In genomic region chr1:43711049-43711448, GRCh38 we compare ENCODE assay signal across 15 cellular contexts. TPM values are rescaled to one million over a fixed set of nuclear protein-coding genes. Genes with fewer than 3 reads are reported as not detected.
DNase-seq lines count a peak whose midpoint lies in the region; ATAC-seq and TF ChIP-seq lines count a peak whose summit lies in the region.
"Had no signal": no experiment of that assay in that cellular context is flagged by ENCODE, and none has a peak within 500 bp of the region (broad histone marks: within the 10 kb centered on the region; RNA-seq: fewer than 3 reads in every experiment).

No MANE protein-coding gene starts in this region.

- intact Hi-C loops in CD14-positive monocyte (cut with micrococcal nuclease), result no loop called here

- H2BK15ac ChIP-seq in mesenchymal stem cell (ENCODE audit: low read depth, poor library complexity, severe bottlenecking), result no peak overlapping the region

- peak overlapping the region; percentile 10 to 34 for H3K18ac ChIP-seq in mesenchymal stem cell (ENCODE audit: low read depth in 1 of 2, low read length in 2 of 2)

- H4K91ac ChIP-seq in mesenchymal stem cell (ENCODE audit: low read length), result no peak overlapping the region

- no peak overlapping the region for H2BK5ac ChIP-seq in mesenchymal stem cell (ENCODE audit: low read depth, low read length, poor library complexity, severe bottlenecking)

- no peak overlapping the region for H2AFZ ChIP-seq in mesenchymal stem cell (ENCODE audit: low read depth, low read length)

- no peak overlapping the region for H3K4me2 ChIP-seq in mesenchymal stem cell (ENCODE audit: low read length, poor library complexity, severe bottlenecking)

- H3K36me3 Mint-ChIP-seq in CD14-positive monocyte, result peaks cover 2 to 6% of the 10 kb centered on the region in 2 donors

- H3K27ac Mint-ChIP-seq in CD14-positive monocyte, result peak overlapping the region; percentile 35 to 86 (median 73)
- H3K27ac Mint-ChIP-seq: progenitor cell of endocrine pancreas had no signal

- no peak overlapping the region for H3K23ac ChIP-seq in mesenchymal stem cell (ENCODE audit: low read length in 2 of 2)

- H2BK12ac ChIP-seq in mesenchymal stem cell (ENCODE audit: low read length in 2 of 2), result no peak overlapping the region

- WGBS in mesenchymal stem cell, result 0% methylated on average over 2 of the region's 2 CpGs

- no peak overlapping the region for H2AK5ac ChIP-seq in mesenchymal stem cell (ENCODE audit: low read length, severe bottlenecking)

- H3K4ac ChIP-seq in mesenchymal stem cell (ENCODE audit: low read depth in 1 of 2, low read length in 2 of 2), result peak overlapping the region in 1 of 2 experiments; percentile 20

- in situ Hi-C loops in astrocyte of the spinal cord (cut with HindIII; ENCODE audit: low sequenced_read_pairs), result no loop called here

- peaks cover 20% of the 10 kb centered on the region for H3K79me1 ChIP-seq in mesenchymal stem cell (replicated peaks; ENCODE audit: low read length, poor library complexity, severe bottlenecking)

- H3K4me1 ChIP-seq in mesenchymal stem cell (ENCODE audit: control insufficient read depth, insufficient read depth, low read depth, low read length), result peaks cover 11% of the 10 kb centered on the region

- no peak for ATAC-seq in GM18867 (IDR thresholded peaks at IDR 0.05; ENCODE audit: unreplicated experiment)
- no peak for ATAC-seq in GM21825 (IDR thresholded peaks at IDR 0.05; ENCODE audit: unreplicated experiment)

- no peak overlapping the region for H2BK120ac ChIP-seq in mesenchymal stem cell (ENCODE audit: low read depth, low read length)

- no peaks in the 10 kb centered on the region for H3K27me3 Mint-ChIP-seq in CD14-positive monocyte (ENCODE audit: low read depth in 3 of 3)
- H3K27me3 Mint-ChIP-seq: CD4-positive, alpha-beta memory T cell; progenitor cell of endocrine pancreas had no signal

- no peaks in the 10 kb centered on the region for H3K9me3 Mint-ChIP-seq in CD14-positive monocyte
- H3K9me3 Mint-ChIP-seq: CD4-positive, alpha-beta memory T cell had no signal

- H3K4me3 Mint-ChIP-seq in CD14-positive monocyte, result no peak overlapping the region

- H4K8ac ChIP-seq in mesenchymal stem cell (ENCODE audit: low read length), result no peak overlapping the region

- DNase-seq in CD14-positive monocyte (ENCODE audit: low spot score) (no peak), MV-4-11 (lab: John Stamatoyannopoulos, UW) (peak; percentile 73), astrocyte of the spinal cord (ENCODE audit: low read depth, low spot score) (peak; percentile 78), mesenchymal stem cell (peak; percentile 96), NCI-H526 treated with DMSO at 0.1 percent for 48 hours (lab: John Stamatoyannopoulos, UW) (no peak), NOMO-1 treated with dmso at 0.1 percent for 144 hours (lab: John Stamatoyannopoulos, UW; ENCODE audit: unreplicated experiment) (no peak)
- DNase-seq: activated CD8-positive, alpha-beta memory T cell treated with anti-CD3 and anti-CD28 coated beads for 24 hours; adrenal gland; CD4-positive, alpha-beta memory T cell; erythroblast; NCI-H2171 treated with DMSO at 0.1 percent for 48 hours had no signal

- H3K14ac ChIP-seq in mesenchymal stem cell (ENCODE audit: low read length in 2 of 2), result no peak overlapping the region

- peaks cover 6 to 7% of the 10 kb centered on the region in 2 experiments for H3K36me3 ChIP-seq in mesenchymal stem cell (ENCODE audit: control insufficient read depth in 1 of 2, insufficient read depth in 2 of 2, low read depth in 1 of 2, low read length in 2 of 2)
- H3K36me3 ChIP-seq: adrenal gland had no signal

- H3K27me3 ChIP-seq in mesenchymal stem cell (ENCODE audit: control insufficient read depth in 1 of 2, insufficient read depth in 1 of 2, low read length in 2 of 2), result no peaks in the 10 kb centered on the region
- H3K27me3 ChIP-seq: adrenal gland had no signal

- H3K27ac ChIP-seq in mesenchymal stem cell (ENCODE audit: low read length, poor library complexity, severe bottlenecking), result peak overlapping the region; percentile 81
- H3K27ac ChIP-seq: SK-N-MC had no signal

- H3K4me3 ChIP-seq in astrocyte of the spinal cord (ENCODE audit: low read depth, low read length), result no peak overlapping the region
- H3K4me3 ChIP-seq in mesenchymal stem cell (ENCODE audit: insufficient read depth in 1 of 2, low read depth in 1 of 2, low read length in 2 of 2), result no peak overlapping the region
- H3K4me3 ChIP-seq: adrenal gland, SK-N-MC had no signal

- peak overlapping the region; percentile 79 for H3K9ac ChIP-seq in mesenchymal stem cell (ENCODE audit: low read length)

- H3K4me1 Mint-ChIP-seq in CD14-positive monocyte, result peaks cover 37% of the 10 kb centered on the region

- TF ChIP-seq CTCF in CD14-positive monocyte (IDR thresholded peaks at IDR 0.05) (no peak), astrocyte of the spinal cord (IDR thresholded peaks at IDR 0.05; ENCODE audit: low read depth, low read length) (no peak)

- no peaks in the 10 kb centered on the region for H3K9me3 ChIP-seq in mesenchymal stem cell (ENCODE audit: control insufficient read depth, low read length)
- H3K9me3 ChIP-seq: adrenal gland had no signal

RNA-seq across cellular contexts. Expression of gene ST3GAL3, which starts 3.7 kb away (rescaled TPM):
- 1 to 10 TPM; 1.6 to 2.1 TPM for polyA plus RNA-seq in CD14-positive monocyte
- 8.2 TPM for polyA plus RNA-seq in mesenchymal stem cell (2013, experiment 1 of 2)
- 8.4 TPM for polyA plus RNA-seq in mesenchymal stem cell (2013, experiment 2 of 2)

Comparison
In these comparisons a context has a peak if more than half of its experiments do, and no peak if none do; other contexts are left out.
1. DNase-seq: peak in MV-4-11 (single experiment), astrocyte of the spinal cord (single experiment) and mesenchymal stem cell (single experiment); none in CD14-positive monocyte (single experiment), NCI-H526 treated with DMSO at 0.1 percent for 48 hours (single experiment) and NOMO-1 treated with dmso at 0.1 percent for 144 hours (single experiment).